Comparison of ENCODE assay signal across 8 cellular contexts in the genomic region with DNA sequence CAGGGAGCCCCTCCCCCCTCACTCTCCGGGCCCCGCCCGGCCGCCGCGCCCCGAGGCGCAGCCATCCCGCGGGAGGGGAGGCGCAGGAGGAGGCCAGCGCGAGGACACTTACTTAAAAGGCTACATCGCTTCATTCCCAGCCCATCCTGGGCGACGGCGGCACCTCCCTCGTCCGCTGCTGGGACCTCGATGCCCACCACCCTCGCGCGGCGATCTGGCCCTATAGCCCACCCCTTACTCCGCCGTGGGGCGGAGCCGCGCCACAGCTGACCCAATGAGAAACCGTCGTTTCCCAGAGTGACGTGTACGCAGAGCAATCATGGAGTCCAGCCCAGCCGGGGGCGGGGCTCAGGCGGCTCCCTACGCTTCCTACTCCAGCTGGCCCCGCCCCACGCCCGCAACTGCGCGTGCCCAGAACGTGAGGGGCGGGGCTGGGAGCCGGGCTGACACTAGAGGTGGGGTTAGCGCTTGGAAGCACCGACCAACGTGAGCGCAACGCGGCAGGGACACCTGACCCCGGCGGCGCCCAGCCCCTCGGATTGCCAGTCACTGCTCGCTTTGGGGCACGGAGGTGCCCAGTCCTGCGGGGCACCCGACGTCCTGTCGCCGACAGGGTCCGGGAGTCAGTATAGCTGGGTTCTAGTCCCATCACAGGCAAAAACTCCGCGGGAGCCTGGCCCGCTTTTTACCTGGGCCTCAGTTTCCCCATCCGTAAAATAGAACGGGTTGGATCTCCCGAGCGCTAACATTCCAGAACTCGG. TPM values are rescaled to one million over a fixed set of nuclear protein-coding genes. Genes with fewer than 3 reads are reported as not detected.
DNase-seq lines count a peak whose midpoint lies in the region; ATAC-seq and TF ChIP-seq lines count a peak whose summit lies in the region.

Gene ANKRD27 (minus strand): TSS at position 222 of the 761 bp plus-strand sequence. CDS start 16,165 bp downstream, outside the sequence.

- H3K27me3 ChIP-seq in liver (ENCODE audit: control insufficient read depth in 4 of 4, insufficient read depth in 4 of 4, low read length in 3 of 4): peaks cover 0 to 3% (median 0%) of the 10 kb centered on the region in 4 donors

- H3K27ac ChIP-seq in liver (ENCODE audit: low read depth in 1 of 2, low read length in 2 of 2): peak within 1 kb of the TSS; percentile 42 to 63

- peak; percentile 97 for DNase-seq in CD14-positive monocyte (ENCODE audit: low spot score)
- peak; percentile 97 for DNase-seq in NCI-H774 (lab: John Stamatoyannopoulos, UW)
- DNase-seq in activated CD4-positive, alpha-beta T cell treated with anti-CD3 and anti-CD28 coated beads, Interleukin-2, amount 50 U/mL, for 4 hours: peak; percentile 96 to 97
- peak; percentile 96 to 99 for DNase-seq in dermis microvascular lymphatic vessel endothelial cell (ENCODE audit: low read depth in 2 of 2)
- DNase-seq in stimulated activated CD4-positive, alpha-beta T cell treated with anti-CD3 and anti-CD28 coated beads, Interleukin-4, amount 100 ng/mL, for 24 hours: peak; percentile 98

- peaks cover 6 to 38% (median 16%) of the 10 kb centered on the region in 4 donors for H3K4me1 ChIP-seq in liver (ENCODE audit: control insufficient read depth in 4 of 4, insufficient read depth in 4 of 4, low read length in 3 of 4)

- H3K27ac Mint-ChIP-seq in CD14-positive monocyte: peak within 1 kb of the TSS in 5 of 7 donors; percentile 6 to 80 (median 71)

- H3K36me3 Mint-ChIP-seq in CD14-positive monocyte: peaks cover 7 to 12% of the 10 kb centered on the region in 2 donors

- TF ChIP-seq CTCF in CD14-positive monocyte (IDR thresholded peaks at IDR 0.05) (no peak), liver (IDR thresholded peaks at IDR 0.05; ENCODE audit: low read depth, low read length, missing input control) (no peak)

- peak within 1 kb of the TSS; percentile 91 to 97 for H3K4me3 Mint-ChIP-seq in CD14-positive monocyte

- WGBS in liver: 1% methylated on average over 71 of the region's 71 CpGs

- peaks cover 43% of the 10 kb centered on the region for H3K4me1 Mint-ChIP-seq in CD14-positive monocyte

- H3K9ac ChIP-seq in liver (ENCODE audit: low read depth in 1 of 2, low read length in 2 of 2): no peak within 1 kb of the TSS

- peaks cover 33 to 43% (median 35%) of the 10 kb centered on the region in 3 donors for H3K27me3 Mint-ChIP-seq in CD14-positive monocyte (ENCODE audit: low read depth in 3 of 3)

- peaks cover 0 to 9% (median 0%) of the 10 kb centered on the region in 7 donors for H3K9me3 Mint-ChIP-seq in CD14-positive monocyte

- ATAC-seq in GM19395 (IDR thresholded peaks at IDR 0.05; ENCODE audit: unreplicated experiment) (peak; percentile 98), HG03565 (IDR thresholded peaks at IDR 0.05; ENCODE audit: unreplicated experiment) (peak; percentile 97)

- TF ChIP-seq RAD21 in liver (IDR thresholded peaks at IDR 0.05): peak in 1 of 2 donors; percentile 16

- peak within 1 kb of the TSS; percentile 71 to 93 (median 92) for H3K4me3 ChIP-seq in liver (ENCODE audit: low read depth in 1 of 3, low read length in 3 of 3)

- no peaks in the 10 kb centered on the region for H3K36me3 ChIP-seq in liver (ENCODE audit: control insufficient read depth in 4 of 4, insufficient read depth in 3 of 4, low read depth in 1 of 4, low read length in 3 of 4)

- intact Hi-C loops in CD14-positive monocyte (cut with micrococcal nuclease): loop anchor here (2.0 to 10.0 kb wide), 2 partner anchors 16 to 270 kb away; partner anchors contain the start of genes DPY19L3 (in 2 of the 2) and NUDT19 (in 1 of the 2)

- no peaks in the 10 kb centered on the region for H3K9me3 ChIP-seq in liver (ENCODE audit: control insufficient read depth in 4 of 4, low read length in 3 of 4)

TF ChIP-seq in liver, 16 proteins besides CTCF, POLR2A, EP300 and RAD21:
- TF ChIP-seq, protein P1, sequence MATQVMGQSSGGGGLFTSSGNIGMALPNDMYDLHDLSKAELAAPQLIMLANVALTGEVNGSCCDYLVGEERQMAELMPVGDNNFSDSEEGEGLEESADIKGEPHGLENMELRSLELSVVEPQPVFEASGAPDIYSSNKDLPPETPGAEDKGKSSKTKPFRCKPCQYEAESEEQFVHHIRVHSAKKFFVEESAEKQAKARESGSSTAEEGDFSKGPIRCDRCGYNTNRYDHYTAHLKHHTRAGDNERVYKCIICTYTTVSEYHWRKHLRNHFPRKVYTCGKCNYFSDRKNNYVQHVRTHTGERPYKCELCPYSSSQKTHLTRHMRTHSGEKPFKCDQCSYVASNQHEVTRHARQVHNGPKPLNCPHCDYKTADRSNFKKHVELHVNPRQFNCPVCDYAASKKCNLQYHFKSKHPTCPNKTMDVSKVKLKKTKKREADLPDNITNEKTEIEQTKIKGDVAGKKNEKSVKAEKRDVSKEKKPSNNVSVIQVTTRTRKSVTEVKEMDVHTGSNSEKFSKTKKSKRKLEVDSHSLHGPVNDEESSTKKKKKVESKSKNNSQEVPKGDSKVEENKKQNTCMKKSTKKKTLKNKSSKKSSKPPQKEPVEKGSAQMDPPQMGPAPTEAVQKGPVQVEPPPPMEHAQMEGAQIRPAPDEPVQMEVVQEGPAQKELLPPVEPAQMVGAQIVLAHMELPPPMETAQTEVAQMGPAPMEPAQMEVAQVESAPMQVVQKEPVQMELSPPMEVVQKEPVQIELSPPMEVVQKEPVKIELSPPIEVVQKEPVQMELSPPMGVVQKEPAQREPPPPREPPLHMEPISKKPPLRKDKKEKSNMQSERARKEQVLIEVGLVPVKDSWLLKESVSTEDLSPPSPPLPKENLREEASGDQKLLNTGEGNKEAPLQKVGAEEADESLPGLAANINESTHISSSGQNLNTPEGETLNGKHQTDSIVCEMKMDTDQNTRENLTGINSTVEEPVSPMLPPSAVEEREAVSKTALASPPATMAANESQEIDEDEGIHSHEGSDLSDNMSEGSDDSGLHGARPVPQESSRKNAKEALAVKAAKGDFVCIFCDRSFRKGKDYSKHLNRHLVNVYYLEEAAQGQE (IDR thresholded peaks at IDR 0.05): no peak
- no peak for TF ChIP-seq HNF4G (IDR thresholded peaks at IDR 0.05)
- TF ChIP-seq RXRA (IDR thresholded peaks at IDR 0.05): no peak
- peak; percentile 48 for TF ChIP-seq YY1 (IDR thresholded peaks at IDR 0.05)
- no peak for TF ChIP-seq GABPA (IDR thresholded peaks at IDR 0.05 in 1 of 2, conservative IDR thresholded peaks at IDR 0.05 in 1 of 2)
- TF ChIP-seq, protein P2, sequence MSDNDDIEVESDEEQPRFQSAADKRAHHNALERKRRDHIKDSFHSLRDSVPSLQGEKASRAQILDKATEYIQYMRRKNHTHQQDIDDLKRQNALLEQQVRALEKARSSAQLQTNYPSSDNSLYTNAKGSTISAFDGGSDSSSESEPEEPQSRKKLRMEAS (IDR thresholded peaks at IDR 0.05): no peak
- TF ChIP-seq SP1 (IDR thresholded peaks at IDR 0.05): peak; percentile 92
- no peak for TF ChIP-seq HNF4A (conservative IDR thresholded peaks at IDR 0.05)

RNA-seq across cellular contexts. Expression of gene ANKRD27, which starts in this region (rescaled TPM):
- polyA plus RNA-seq in CD14-positive monocyte (10 to 100 TPM in 1 of 2 donors, 1 to 10 TPM in 1; 8.7 to 14.5 TPM), liver (1 to 10 TPM; 3.4 to 4.4 TPM)
- total RNA-seq in dermis microvascular lymphatic vessel endothelial cell (28.8 and 36.8 TPM in 2 replicates), liver (10 to 100 TPM; 11.1 to 14.2 TPM)

Comparison
In these comparisons a context has a peak if more than half of its experiments do, and no peak if none do; other contexts are left out.
1. Peak in every context shown above with its lines: DNase-seq, ATAC-seq, H3K4me3 ChIP-seq and H3K27ac ChIP-seq.